Comparison of ENCODE assay signal across 1 cellular context in the genomic region with DNA sequence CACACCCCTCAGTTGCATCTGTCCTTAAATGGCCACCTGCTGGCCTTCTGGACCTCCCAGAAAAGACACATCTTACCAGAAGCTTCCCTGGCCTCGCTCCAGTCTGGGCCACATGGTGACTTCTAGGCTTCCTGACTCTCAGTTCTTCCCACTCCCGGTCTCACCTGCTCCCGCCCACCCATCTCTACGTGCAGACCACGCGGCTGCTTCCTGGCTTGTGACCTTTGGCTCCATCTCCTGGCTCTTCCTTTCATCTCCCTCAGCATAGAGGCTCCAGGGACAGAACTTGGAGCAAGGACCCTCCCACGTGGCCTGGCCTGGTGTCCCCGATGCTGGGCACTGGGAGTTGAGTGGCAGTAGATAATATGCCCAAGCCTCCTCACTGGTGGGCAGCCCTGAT.
TF ChIP-seq lines count a peak whose summit lies in the region.

No MANE protein-coding gene starts in this region.

TF ChIP-seq in HepG2, 621 proteins besides CTCF, POLR2A, EP300 and RAD21 (continued from another document and continues in another):
- TF ChIP-seq, protein P1, sequence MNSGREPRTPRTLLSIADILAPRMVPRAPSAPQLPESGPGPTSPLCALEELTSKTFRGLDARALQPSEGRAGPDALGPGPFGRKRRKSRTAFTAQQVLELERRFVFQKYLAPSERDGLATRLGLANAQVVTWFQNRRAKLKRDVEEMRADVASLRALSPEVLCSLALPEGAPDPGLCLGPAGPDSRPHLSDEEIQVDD (CRISPR knock-in tag; IDR thresholded peaks at IDR 0.05; ENCODE audit: borderline replicate concordance), result peak; percentile 95; the same call in 1 of the 2 replicates
- no peak for TF ChIP-seq NFIB (CRISPR knock-in tag; IDR thresholded peaks at IDR 0.05; ENCODE audit: borderline replicate concordance)
- no peak for TF ChIP-seq NFYB (CRISPR knock-in tag; IDR thresholded peaks at IDR 0.05)
- peak; percentile 90 for TF ChIP-seq ZMYM2 (CRISPR knock-in tag; IDR thresholded peaks at IDR 0.05)
- TF ChIP-seq, protein P2, sequence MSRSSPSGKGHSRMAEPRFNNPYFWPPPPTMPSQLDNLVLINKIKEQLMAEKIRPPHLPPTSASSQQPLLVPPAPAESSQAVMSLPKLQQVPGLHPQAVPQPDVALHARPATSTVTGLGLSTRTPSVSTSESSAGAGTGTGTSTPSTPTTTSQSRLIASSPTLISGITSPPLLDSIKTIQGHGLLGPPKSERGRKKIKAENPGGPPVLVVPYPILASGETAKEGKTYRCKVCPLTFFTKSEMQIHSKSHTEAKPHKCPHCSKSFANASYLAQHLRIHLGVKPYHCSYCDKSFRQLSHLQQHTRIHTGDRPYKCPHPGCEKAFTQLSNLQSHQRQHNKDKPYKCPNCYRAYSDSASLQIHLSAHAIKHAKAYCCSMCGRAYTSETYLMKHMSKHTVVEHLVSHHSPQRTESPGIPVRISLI (CRISPR knock-in tag; IDR thresholded peaks at IDR 0.05; ENCODE audit: borderline replicate concordance), result peak; percentile 50; the same call in 1 of the 2 replicates
- TF ChIP-seq, protein P3, sequence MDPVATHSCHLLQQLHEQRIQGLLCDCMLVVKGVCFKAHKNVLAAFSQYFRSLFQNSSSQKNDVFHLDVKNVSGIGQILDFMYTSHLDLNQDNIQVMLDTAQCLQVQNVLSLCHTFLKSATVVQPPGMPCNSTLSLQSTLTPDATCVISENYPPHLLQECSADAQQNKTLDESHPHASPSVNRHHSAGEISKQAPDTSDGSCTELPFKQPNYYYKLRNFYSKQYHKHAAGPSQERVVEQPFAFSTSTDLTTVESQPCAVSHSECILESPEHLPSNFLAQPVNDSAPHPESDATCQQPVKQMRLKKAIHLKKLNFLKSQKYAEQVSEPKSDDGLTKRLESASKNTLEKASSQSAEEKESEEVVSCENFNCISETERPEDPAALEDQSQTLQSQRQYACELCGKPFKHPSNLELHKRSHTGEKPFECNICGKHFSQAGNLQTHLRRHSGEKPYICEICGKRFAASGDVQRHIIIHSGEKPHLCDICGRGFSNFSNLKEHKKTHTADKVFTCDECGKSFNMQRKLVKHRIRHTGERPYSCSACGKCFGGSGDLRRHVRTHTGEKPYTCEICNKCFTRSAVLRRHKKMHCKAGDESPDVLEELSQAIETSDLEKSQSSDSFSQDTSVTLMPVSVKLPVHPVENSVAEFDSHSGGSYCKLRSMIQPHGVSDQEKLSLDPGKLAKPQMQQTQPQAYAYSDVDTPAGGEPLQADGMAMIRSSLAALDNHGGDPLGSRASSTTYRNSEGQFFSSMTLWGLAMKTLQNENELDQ (CRISPR knock-in tag; IDR thresholded peaks at IDR 0.05; ENCODE audit: borderline replicate concordance), result peak; percentile 92; the same call in 1 of the 2 replicates
- no peak for TF ChIP-seq SUZ12 (IDR thresholded peaks at IDR 0.05; ENCODE audit: low read depth, low read length)
- 0 out of 2 replicates have a peak, but pooled peaks have one; percentile 52 for TF ChIP-seq ZNF33A (CRISPR knock-in tag; IDR thresholded peaks at IDR 0.05; ENCODE audit: borderline replicate concordance)
- peak; percentile 92; the same call in 1 of the 2 replicates for TF ChIP-seq ZFP82 (CRISPR knock-in tag; IDR thresholded peaks at IDR 0.05; ENCODE audit: borderline replicate concordance)
- TF ChIP-seq TCF12 (IDR thresholded peaks at IDR 0.05), result no peak
- TF ChIP-seq TCF12 (CRISPR knock-in tag; IDR thresholded peaks at IDR 0.05), result no peak
- no peak for TF ChIP-seq FIP1L1 (IDR thresholded peaks at IDR 0.05; ENCODE audit: borderline replicate concordance, insufficient read depth, low read depth, low read length)
- TF ChIP-seq MEIS2 (CRISPR knock-in tag; IDR thresholded peaks at IDR 0.05), result peak; percentile 90
- no peak for TF ChIP-seq TRAFD1 (CRISPR knock-in tag; IDR thresholded peaks at IDR 0.05; ENCODE audit: borderline replicate concordance)
- TF ChIP-seq SMARCC2 (IDR thresholded peaks at IDR 0.05), result no peak
- TF ChIP-seq ZNF276 (CRISPR knock-in tag; IDR thresholded peaks at IDR 0.05; ENCODE audit: low read depth), result peak; percentile 91; the same call in 1 of the 2 replicates
- no peak for TF ChIP-seq AKAP8 (CRISPR knock-in tag; IDR thresholded peaks at IDR 0.05)
- TF ChIP-seq STAT6 (CRISPR knock-in tag; IDR thresholded peaks at IDR 0.05; ENCODE audit: borderline replicate concordance), result peak; percentile 57; the same call in 1 of the 2 replicates
- peak; percentile 88; the same call in 1 of the 2 replicates for TF ChIP-seq NR1H2 (CRISPR knock-in tag; IDR thresholded peaks at IDR 0.05; ENCODE audit: borderline replicate concordance, low read depth)
- no peak for TF ChIP-seq MAF1 (CRISPR knock-in tag; IDR thresholded peaks at IDR 0.05; ENCODE audit: borderline replicate concordance)
- TF ChIP-seq ZNF44 (CRISPR knock-in tag; IDR thresholded peaks at IDR 0.05), result no peak
- TF ChIP-seq ZNF292 (CRISPR knock-in tag; IDR thresholded peaks at IDR 0.05; ENCODE audit: borderline replicate concordance, low read depth), result no peak
- no peak for TF ChIP-seq CEBPZ (IDR thresholded peaks at IDR 0.05; ENCODE audit: low read length)
- no peak for TF ChIP-seq MBNL3 (CRISPR knock-in tag; conservative IDR thresholded peaks at IDR 0.05)
- peak; percentile 53; the same call in 1 of the 2 replicates for TF ChIP-seq ZNF547 (CRISPR knock-in tag; IDR thresholded peaks at IDR 0.05)
- TF ChIP-seq GZF1 (CRISPR knock-in tag; IDR thresholded peaks at IDR 0.05), result 0 out of 2 replicates have a peak, but pooled peaks have one; percentile 35
- TF ChIP-seq ZBTB21 (CRISPR knock-in tag; IDR thresholded peaks at IDR 0.05), result no peak
- peak; percentile 95 for TF ChIP-seq ERF (CRISPR knock-in tag; IDR thresholded peaks at IDR 0.05)
- TF ChIP-seq CHD4 (IDR thresholded peaks at IDR 0.05; ENCODE audit: borderline replicate concordance, low read length), result no peak
- TF ChIP-seq ARNT (IDR thresholded peaks at IDR 0.05), result no peak
- peak; percentile 69; the same call in 1 of the 2 replicates for TF ChIP-seq MIER3 (CRISPR knock-in tag; IDR thresholded peaks at IDR 0.05; ENCODE audit: borderline replicate concordance)
- peak; percentile 76 for TF ChIP-seq IRF2 (CRISPR knock-in tag; IDR thresholded peaks at IDR 0.05)
- TF ChIP-seq HOXA7 (CRISPR knock-in tag; IDR thresholded peaks at IDR 0.05), result peak; percentile 62; the same call in 1 of the 2 replicates
- peak; percentile 85; the same call in 1 of the 2 replicates for TF ChIP-seq ZNF256 (CRISPR knock-in tag; conservative IDR thresholded peaks at IDR 0.05)
- no peak for TF ChIP-seq POLR2G (IDR thresholded peaks at IDR 0.05; ENCODE audit: low read depth, low read length)
- TF ChIP-seq ZNF260 (CRISPR knock-in tag; IDR thresholded peaks at IDR 0.05; ENCODE audit: borderline replicate concordance, low read depth), result no peak
- peak; percentile 84 for TF ChIP-seq ARNTL (CRISPR knock-in tag; IDR thresholded peaks at IDR 0.05)
- peak; percentile 31 to 49; a peak in 1 of 4 replicates for TF ChIP-seq NR2F1 (CRISPR knock-in tag; IDR thresholded peaks at IDR 0.05)
- TF ChIP-seq CAMTA2 (CRISPR knock-in tag; IDR thresholded peaks at IDR 0.05; ENCODE audit: borderline replicate concordance), result no peak
- TF ChIP-seq CENPT (CRISPR knock-in tag; IDR thresholded peaks at IDR 0.05; ENCODE audit: low read depth), result no peak; the same call in 1 of the 2 replicates
- TF ChIP-seq, protein P4, sequence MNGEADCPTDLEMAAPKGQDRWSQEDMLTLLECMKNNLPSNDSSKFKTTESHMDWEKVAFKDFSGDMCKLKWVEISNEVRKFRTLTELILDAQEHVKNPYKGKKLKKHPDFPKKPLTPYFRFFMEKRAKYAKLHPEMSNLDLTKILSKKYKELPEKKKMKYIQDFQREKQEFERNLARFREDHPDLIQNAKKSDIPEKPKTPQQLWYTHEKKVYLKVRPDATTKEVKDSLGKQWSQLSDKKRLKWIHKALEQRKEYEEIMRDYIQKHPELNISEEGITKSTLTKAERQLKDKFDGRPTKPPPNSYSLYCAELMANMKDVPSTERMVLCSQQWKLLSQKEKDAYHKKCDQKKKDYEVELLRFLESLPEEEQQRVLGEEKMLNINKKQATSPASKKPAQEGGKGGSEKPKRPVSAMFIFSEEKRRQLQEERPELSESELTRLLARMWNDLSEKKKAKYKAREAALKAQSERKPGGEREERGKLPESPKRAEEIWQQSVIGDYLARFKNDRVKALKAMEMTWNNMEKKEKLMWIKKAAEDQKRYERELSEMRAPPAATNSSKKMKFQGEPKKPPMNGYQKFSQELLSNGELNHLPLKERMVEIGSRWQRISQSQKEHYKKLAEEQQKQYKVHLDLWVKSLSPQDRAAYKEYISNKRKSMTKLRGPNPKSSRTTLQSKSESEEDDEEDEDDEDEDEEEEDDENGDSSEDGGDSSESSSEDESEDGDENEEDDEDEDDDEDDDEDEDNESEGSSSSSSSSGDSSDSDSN (CRISPR knock-in tag; IDR thresholded peaks at IDR 0.05), result peak; percentile 47; the same call in 1 of the 2 replicates
- peak; percentile 73 for TF ChIP-seq HDAC2 (CRISPR knock-in tag; IDR thresholded peaks at IDR 0.05)
- TF ChIP-seq ZNF224 (CRISPR knock-in tag; IDR thresholded peaks at IDR 0.05), result peak; percentile 85; the same call in 1 of the 2 replicates
- TF ChIP-seq, protein P5, sequence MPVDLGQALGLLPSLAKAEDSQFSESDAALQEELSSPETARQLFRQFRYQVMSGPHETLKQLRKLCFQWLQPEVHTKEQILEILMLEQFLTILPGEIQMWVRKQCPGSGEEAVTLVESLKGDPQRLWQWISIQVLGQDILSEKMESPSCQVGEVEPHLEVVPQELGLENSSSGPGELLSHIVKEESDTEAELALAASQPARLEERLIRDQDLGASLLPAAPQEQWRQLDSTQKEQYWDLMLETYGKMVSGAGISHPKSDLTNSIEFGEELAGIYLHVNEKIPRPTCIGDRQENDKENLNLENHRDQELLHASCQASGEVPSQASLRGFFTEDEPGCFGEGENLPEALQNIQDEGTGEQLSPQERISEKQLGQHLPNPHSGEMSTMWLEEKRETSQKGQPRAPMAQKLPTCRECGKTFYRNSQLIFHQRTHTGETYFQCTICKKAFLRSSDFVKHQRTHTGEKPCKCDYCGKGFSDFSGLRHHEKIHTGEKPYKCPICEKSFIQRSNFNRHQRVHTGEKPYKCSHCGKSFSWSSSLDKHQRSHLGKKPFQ (CRISPR knock-in tag; IDR thresholded peaks at IDR 0.05; ENCODE audit: insufficient replicate concordance), result peak; percentile 96
- peak; percentile 94 for TF ChIP-seq ZNF543 (CRISPR knock-in tag; IDR thresholded peaks at IDR 0.05)
